8 cellular contexts compared by ENCODE assay signal in the genomic region with DNA sequence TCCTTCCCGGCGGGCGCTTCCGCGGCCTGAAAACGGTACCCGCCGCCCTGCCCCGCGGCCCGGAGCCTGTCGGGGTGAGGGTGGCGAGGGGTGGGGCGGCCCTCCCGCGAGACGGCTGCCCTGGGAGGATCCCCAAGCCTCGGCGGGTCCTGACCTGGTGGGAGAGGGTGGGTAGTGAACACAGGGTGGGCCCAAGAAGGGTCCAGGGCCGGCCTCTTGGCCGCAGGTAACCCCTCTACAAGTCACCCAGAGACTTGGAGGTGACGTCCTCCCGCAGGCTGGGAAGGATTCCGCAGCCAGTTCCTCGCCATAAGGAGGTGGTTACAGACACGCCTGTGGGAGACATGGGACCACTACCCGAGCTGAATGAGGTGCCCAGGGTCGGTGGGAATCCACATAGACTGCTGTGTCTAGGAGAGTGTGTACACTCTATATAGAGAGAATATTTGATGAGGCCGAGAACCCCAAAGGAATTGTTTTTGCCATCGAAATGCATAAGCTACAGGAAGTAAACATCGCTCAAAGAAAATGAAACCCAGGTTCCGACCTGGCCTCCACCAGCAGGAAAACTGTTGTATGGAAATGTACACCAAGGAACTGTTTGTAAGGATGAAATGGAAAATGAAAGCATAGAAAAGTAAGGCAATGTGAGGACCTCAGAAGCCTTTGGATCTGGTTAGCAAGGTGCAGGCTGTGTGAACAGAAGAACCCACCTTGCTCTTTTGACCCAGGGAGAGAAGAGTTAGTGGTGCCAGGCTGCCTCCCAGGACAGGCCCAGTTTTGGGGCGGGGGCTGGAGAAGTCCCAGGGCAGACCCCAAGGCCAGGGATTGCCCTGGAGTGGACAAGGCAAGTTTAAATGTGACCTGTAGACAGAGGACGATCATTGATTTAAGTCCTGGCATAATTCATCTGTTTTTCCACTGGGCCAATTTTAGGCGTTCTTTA. TPM values are rescaled to one million over a fixed set of nuclear protein-coding genes. Genes with fewer than 3 reads are reported as not detected.
DNase-seq lines count a peak whose midpoint lies in the region; ATAC-seq and TF ChIP-seq lines count a peak whose summit lies in the region.

No MANE protein-coding gene starts in this region.

- H3K36me3 ChIP-seq in NT2/D1 (ENCODE audit: insufficient read depth, insufficient read length, low read length) (peaks cover 6% of the 10 kb centered on the region), hepatocyte (replicated peaks; ENCODE audit: insufficient read depth, low read depth) (no peaks in the 10 kb centered on the region)

- peak; percentile 35 for ATAC-seq in activated CD4-positive, alpha-beta T cell treated with anti-CD3 and anti-CD28 coated beads for 36 hours
- peak; percentile 39 for ATAC-seq in HG02642 (IDR thresholded peaks at IDR 0.05; ENCODE audit: poor library complexity, unreplicated experiment)

- H3K27ac Mint-ChIP-seq in activated CD4-positive, alpha-beta T cell treated with anti-CD3 and anti-CD28 coated beads for 36 hours, result peak overlapping the region; percentile 90

- H3K9me3 Mint-ChIP-seq in activated CD4-positive, alpha-beta T cell treated with anti-CD3 and anti-CD28 coated beads for 36 hours (ENCODE audit: low read depth), result no peaks in the 10 kb centered on the region

- POLR2A ChIA-PET in activated CD4-positive, alpha-beta T cell treated with anti-CD3 and anti-CD28 coated beads for 36 hours (lab: Charles Lee), result interaction anchor here (1.4 kb wide), 1 partner anchor 13 kb away, joined by 4 read pairs; no protein-coding TSS in a partner anchor

- intact Hi-C loops in activated CD4-positive, alpha-beta T cell treated with anti-CD3 and anti-CD28 coated beads for 36 hours (cut with DNase I, micrococcal nuclease), result loop anchor here (1.0 to 10.0 kb wide), 9 partner anchors 61 to 1058 kb away; a partner anchor contains a TSS

- H3K4me2 ChIP-seq in hepatocyte, result peak overlapping the region; percentile 88

- H3K4me1 ChIP-seq in NT2/D1 (ENCODE audit: insufficient read depth, insufficient read length), result no peaks in the 10 kb centered on the region
- peaks cover 10% of the 10 kb centered on the region for H3K4me1 ChIP-seq in hepatocyte (ENCODE audit: insufficient read depth)

- no peaks in the 10 kb centered on the region for H3K27me3 Mint-ChIP-seq in activated CD4-positive, alpha-beta T cell treated with anti-CD3 and anti-CD28 coated beads for 36 hours

- H3K9ac ChIP-seq in NT2/D1 (ENCODE audit: insufficient read length, low read depth), result peak overlapping the region; percentile 76

- H3K27me3 ChIP-seq in NT2/D1 (ENCODE audit: insufficient read depth, insufficient read length) (peaks cover 12% of the 10 kb centered on the region), hepatocyte (no peaks in the 10 kb centered on the region)

- peak; percentile 45 for DNase-seq in activated CD4-positive, alpha-beta T cell treated with anti-CD3 and anti-CD28 coated beads for 36 hours
- no peak for DNase-seq in activated CD4-positive, alpha-beta T cell treated with anti-CD3 and anti-CD28 coated beads for 1 hour
- DNase-seq in NT2/D1 (ENCODE audit: low read depth, low spot score) (no peak), hepatocyte (ENCODE audit: low spot score) (peak; percentile 47), retina (peak; percentile 69), NCI-H187 (lab: John Stamatoyannopoulos, UW) (no peak)

- H3K36me3 Mint-ChIP-seq in activated CD4-positive, alpha-beta T cell treated with anti-CD3 and anti-CD28 coated beads for 36 hours (ENCODE audit: low read depth), result peaks cover 9% of the 10 kb centered on the region

- WGBS in hepatocyte (ENCODE audit: low lambda C conversion rate, missing lambda C conversion rate), result 21% methylated on average over 25 of the region's 35 CpGs

- peak overlapping the region; percentile 89 for H2AFZ ChIP-seq in hepatocyte

- peaks cover 44% of the 10 kb centered on the region for H3K4me1 Mint-ChIP-seq in activated CD4-positive, alpha-beta T cell treated with anti-CD3 and anti-CD28 coated beads for 36 hours

- peaks cover 42% of the 10 kb centered on the region for H3K79me2 ChIP-seq in hepatocyte

- no peaks in the 10 kb centered on the region for H4K20me1 ChIP-seq in hepatocyte (ENCODE audit: insufficient read depth, poor library complexity, severe bottlenecking)

- TF ChIP-seq CTCF in hepatocyte (IDR thresholded peaks at IDR 0.05; ENCODE audit: poor library complexity), result no peak

- no peaks in the 10 kb centered on the region for H3K9me2 ChIP-seq in hepatocyte (replicated peaks; ENCODE audit: insufficient read depth)

- H3K27ac ChIP-seq in angular gyrus (ENCODE audit: low read depth, low read length) (peak overlapping the region; percentile 85), hepatocyte (peak overlapping the region; percentile 100)

- H3K4me3 Mint-ChIP-seq in activated CD4-positive, alpha-beta T cell treated with anti-CD3 and anti-CD28 coated beads for 36 hours, result peak overlapping the region; percentile 84

- H3K9me3 ChIP-seq in NT2/D1 (ENCODE audit: insufficient read depth, low read length), result no peaks in the 10 kb centered on the region
- no peaks in the 10 kb centered on the region for H3K9me3 ChIP-seq in hepatocyte (ENCODE audit: low read depth)

- CTCF ChIA-PET in activated CD4-positive, alpha-beta T cell treated with anti-CD3 and anti-CD28 coated beads for 36 hours (lab: Charles Lee), result interaction anchor here (0.5 to 1.7 kb wide), 9 partner anchors 8 to 989 kb away, joined by 3 to 5 read pairs (median 3); no protein-coding TSS in a partner anchor

- H3K4me3 ChIP-seq in NT2/D1 (ENCODE audit: insufficient read length, low read depth), result peak overlapping the region; percentile 56
- H3K4me3 ChIP-seq in hepatocyte, result peak overlapping the region; percentile 100

RNA-seq across cellular contexts. Expression of a gene that starts 0.7 kb away (rescaled TPM):
- 10 to 100 TPM; 57.4 to 67.8 TPM for total RNA-seq in activated CD4-positive, alpha-beta T cell treated with anti-CD3 and anti-CD28 coated beads for 36 hours
- total RNA-seq in hepatocyte, result 48.7 and 51.0 TPM in 2 replicates
- polyA plus RNA-seq in hepatocyte, result 79.4 and 84.6 TPM in 2 replicates

Comparison
In these comparisons a context has a peak if more than half of its experiments do, and no peak if none do; other contexts are left out.
1. DNase-seq: peak in activated CD4-positive, alpha-beta T cell treated with anti-CD3 and anti-CD28 coated beads for 36 hours (single experiment), hepatocyte (single experiment) and retina (single experiment); none in activated CD4-positive, alpha-beta T cell treated with anti-CD3 and anti-CD28 coated beads for 1 hour (single experiment), NT2/D1 (single experiment) and NCI-H187 (0 of 2).